Comparison of ENCODE assay signal across 18 cellular contexts in genomic region chr10:48814933-48815332, GRCh38.
DNase-seq lines count a peak whose midpoint lies in the region; ATAC-seq, FAIRE-seq and TF ChIP-seq lines count a peak whose summit lies in the region.
"Had no signal": no experiment of that assay in that cellular context is flagged by ENCODE, and none has a peak within 500 bp of the region (broad histone marks: within the 10 kb centered on the region; RNA-seq: fewer than 3 reads in every experiment).

No MANE protein-coding gene starts in this region.

- H3K27ac ChIP-seq in RWPE1: no peak overlapping the region
- no peak overlapping the region for H3K27ac ChIP-seq in foreskin keratinocyte
- H3K27ac ChIP-seq in PC-9: no peak overlapping the region
- H3K27ac ChIP-seq: A549, C4-2B had no signal

- H3K9me3 ChIP-seq in PC-9 (ENCODE audit: insufficient read depth, low read depth): no peaks in the 10 kb centered on the region
- H3K9me3 ChIP-seq: A549, BE2C, HAP-1 had no signal

- no peak overlapping the region for H2AFZ ChIP-seq in PC-9

- H3K36me3 Mint-ChIP-seq in HFFc6 (ENCODE audit: low read depth): no peaks in the 10 kb centered on the region
- H3K36me3 Mint-ChIP-seq: CD4-positive, alpha-beta memory T cell had no signal

- no peaks in the 10 kb centered on the region for H3K9me2 ChIP-seq in PC-9 (ENCODE audit: insufficient read depth)

- no peaks in the 10 kb centered on the region for H3F3A ChIP-seq in PC-9 (ENCODE audit: insufficient read depth, low read depth)

- H3K27me3 ChIP-seq in foreskin keratinocyte (no peaks in the 10 kb centered on the region), PC-9 (ENCODE audit: insufficient read depth, low read depth) (peaks cover 34% of the 10 kb centered on the region)
- H3K27me3 ChIP-seq: BE2C had no signal

- CTCF ChIA-PET in RWPE1 (lab: Yijun Ruan, JAX) (no interaction called here), PC-9 (lab: Charles Lee) (no interaction called here)

- H3K36me3 ChIP-seq in PC-9 (ENCODE audit: low read depth): no peaks in the 10 kb centered on the region
- H3K36me3 ChIP-seq: BE2C, HAP-1 had no signal

- BruUV-seq in PC-9 (replicated peaks; lab: Mats Ljungman, UMichigan): no TSS peak

- DNase-seq in HFFc6 (peak; percentile 7), RWPE1 (ENCODE audit: low spot score) (peak; percentile 32), foreskin keratinocyte (peak in 1 of 2 donors; percentile 60), PC-9 (no peak), D721Med (ENCODE audit: insufficient read length, low spot score) (no peak)
- no peak for DNase-seq in activated CD4-positive, CD25-positive, alpha-beta regulatory T cell treated with anti-CD3 and anti-CD28 coated beads, Interleukin-2, amount 50 U/mL, for 72 hours
- DNase-seq: BE2C; CD4-positive, alpha-beta memory T cell; DMS153; DND-41 had no signal

- H3K27ac Mint-ChIP-seq in HFFc6: no peak overlapping the region
- H3K27ac Mint-ChIP-seq: CD4-positive, alpha-beta memory T cell had no signal

- TF ChIP-seq CTCF in HFFc6 (IDR thresholded peaks at IDR 0.05): no peak
- TF ChIP-seq CTCF in RWPE1 (conservative IDR thresholded peaks at IDR 0.05; ENCODE audit: low read depth): no peak
- TF ChIP-seq CTCF in foreskin keratinocyte (conservative IDR thresholded peaks at IDR 0.05): no peak
- TF ChIP-seq CTCF in PC-9 (conservative IDR thresholded peaks at IDR 0.05): no peak
- no peak for TF ChIP-seq CTCF in D721Med (IDR thresholded peaks at IDR 0.05; ENCODE audit: insufficient read depth, missing control alignments)

- no peaks in the 10 kb centered on the region for H3K79me2 ChIP-seq in PC-9 (ENCODE audit: low read depth)

- no peak overlapping the region for H3K4me2 ChIP-seq in PC-9
- H3K4me2 ChIP-seq: A549 had no signal

- ATAC-seq in foreskin keratinocyte: peak; percentile 55
- no peak for ATAC-seq in GM18502 (IDR thresholded peaks at IDR 0.05; ENCODE audit: poor library complexity, unreplicated experiment)
- ATAC-seq: A549, GM12878, HepG2 had no signal

- H3K4me1 ChIP-seq in foreskin keratinocyte (peaks cover 6% of the 10 kb centered on the region), PC-9 (replicated peaks; ENCODE audit: insufficient read depth) (no peaks in the 10 kb centered on the region)
- H3K4me1 ChIP-seq: A549, BE2C, HAP-1 had no signal

- H3K27me3 Mint-ChIP-seq in HFFc6 (ENCODE audit: insufficient read depth): peaks cover 11% of the 10 kb centered on the region

- H3K4me3 Mint-ChIP-seq in HFFc6: no peak overlapping the region
- H3K4me3 Mint-ChIP-seq: CD4-positive, alpha-beta memory T cell had no signal

- no peak for FAIRE-seq in D721Med (lab: Jason Lieb, UNC)
- FAIRE-seq: A549, GM12878, H1, HepG2, HTR-8/SVneo had no signal

- intact Hi-C loops in PC-9 (cut with micrococcal nuclease; ENCODE audit: unreplicated experiment): no loop called here

- no peak overlapping the region for H3K4me3 ChIP-seq in PC-9
- H3K4me3 ChIP-seq: A549, GM12878, HAP-1 had no signal

- H3K9me3 Mint-ChIP-seq in HFFc6: no peaks in the 10 kb centered on the region
- H3K9me3 Mint-ChIP-seq: CD4-positive, alpha-beta memory T cell had no signal

- no peaks in the 10 kb centered on the region for H4K20me1 ChIP-seq in PC-9 (ENCODE audit: insufficient read depth)

- H3K4me1 Mint-ChIP-seq in HFFc6 (ENCODE audit: low read depth): peaks cover 25% of the 10 kb centered on the region
- H3K4me1 Mint-ChIP-seq: CD4-positive, alpha-beta memory T cell had no signal

- POLR2A ChIA-PET in RWPE1 (lab: Yijun Ruan, JAX; ENCODE audit: low non-redundant PET) (no interaction called here), PC-9 (lab: Charles Lee; ENCODE audit: unreplicated experiment) (no interaction called here)

Comparison
In these comparisons a context has a peak if more than half of its experiments do, and no peak if none do; other contexts are left out.
1. DNase-seq: peak in HFFc6 (single experiment) and RWPE1 (single experiment); none in PC-9 (0 of 2), activated CD4-positive, CD25-positive, alpha-beta regulatory T cell treated with anti-CD3 and anti-CD28 coated beads, Interleukin-2, amount 50 U/mL, for 72 hours (single experiment) and D721Med (single experiment).